ENCODE assay signal across 16 cellular contexts in genomic region chr21:15825699-15826098, GRCh38.
"Had no signal": no experiment of that assay in that cellular context is flagged by ENCODE, and none has a peak within 500 bp of the region (broad histone marks: within the 10 kb centered on the region; RNA-seq: fewer than 3 reads in every experiment).

No MANE protein-coding gene starts in this region.

- H3K9me3 ChIP-seq: colonic mucosa, ovary, right lobe of liver, spleen had no signal

- H3K36me3 ChIP-seq: colonic mucosa, ovary had no signal

- H3K27me3 ChIP-seq: colonic mucosa, foreskin keratinocyte, ovary, right lobe of liver, spleen had no signal

- H3K4me1 Mint-ChIP-seq: endodermal cell had no signal

- H3K4me1 ChIP-seq: colonic mucosa, foreskin keratinocyte, right lobe of liver had no signal

- H3K4me3 ChIP-seq: colonic mucosa, ovary, right lobe of liver, spleen had no signal

- H3K4me3 Mint-ChIP-seq: brain; endodermal cell; naive B cell; stimulated activated naive B cell treated with anti-CD40 and anti-IgM and Interleukin-4, amounts not matched to agents 10 μg/mL and 1 μg/mL and 100 μg/mL, for 72 hours; T-helper 2 cell treated with Interferon-gamma antibody and Interleukin-4, amounts not matched to agents 5 μg/mL and 100 μg/mL, for 36 hours had no signal

- DNase-seq: activated CD4-positive, alpha-beta T cell treated with anti-CD3 and anti-CD28 coated beads, Interleukin-2, amount 50 U/mL, for 4 hours; anterior cingulate cortex; glutamatergic neuron; kidney; left ventricle myocardium superior; ovary; right lobe of liver; spleen; stimulated activated CD4-positive, alpha-beta T cell treated with anti-CD3 and anti-CD28 coated beads, Interleukin-4, amount 100 ng/mL, for 4 hours; stimulated activated naive B cell treated with anti-CD40 and anti-IgM and Interleukin-4, amounts not matched to agents 10 μg/mL and 1 μg/mL and 100 μg/mL, for 72 hours had no signal

- H3K27ac Mint-ChIP-seq: endodermal cell; stimulated activated naive B cell treated with anti-CD40 and anti-IgM and Interleukin-4, amounts not matched to agents 10 μg/mL and 1 μg/mL and 100 μg/mL, for 72 hours had no signal

- H3K9me3 Mint-ChIP-seq: brain; endodermal cell; naive B cell; stimulated activated naive B cell treated with anti-CD40 and anti-IgM and Interleukin-4, amounts not matched to agents 10 μg/mL and 1 μg/mL and 100 μg/mL, for 72 hours; T-helper 2 cell treated with Interferon-gamma antibody and Interleukin-4, amounts not matched to agents 5 μg/mL and 100 μg/mL, for 36 hours had no signal

- H3K27ac ChIP-seq: colonic mucosa, foreskin keratinocyte, ovary, right lobe of liver, spleen had no signal

- H3K27me3 Mint-ChIP-seq: brain; naive B cell; stimulated activated naive B cell treated with anti-CD40 and anti-IgM and Interleukin-4, amounts not matched to agents 10 μg/mL and 1 μg/mL and 100 μg/mL, for 72 hours had no signal
